ENCODE assay signal across 8 cellular contexts in genomic region chr6:167047554-167047953, GRCh38. TPM values are rescaled to one million over a fixed set of nuclear protein-coding genes. Genes with fewer than 3 reads are reported as not detected.
A peak's percentile ranks its signal among the peaks of the same experiment; 100 is the strongest.
DNase-seq lines count a peak whose midpoint lies in the region; ATAC-seq and TF ChIP-seq lines count a peak whose summit lies in the region.

No MANE protein-coding gene starts in this region.

- peak; percentile 27 to 83 (median 49) for DNase-seq in CD4-positive, CD25-positive, alpha-beta regulatory T cell
- peak; percentile 64 for DNase-seq in activated CD8-positive, alpha-beta memory T cell treated with anti-CD3 and anti-CD28 coated beads, Interleukin-2, amount 50 U/mL, for 48 hours
- peak; percentile 70 for DNase-seq in stimulated activated CD4-positive, alpha-beta T cell treated with anti-CD3 and anti-CD28 coated beads, Interleukin-15, amount 100 ng/mL, for 24 hours
- DNase-seq in AG08396 (ENCODE audit: low spot score) (no peak), esophagus muscularis mucosa (ENCODE audit: extremely low spot score) (no peak), NCI-H2029 treated with DMSO at 0.1 percent for 48 hours (lab: John Stamatoyannopoulos, UW) (no peak)

- peaks cover 6 to 56% (median 36%) of the 10 kb centered on the region in 4 donors for H3K4me1 Mint-ChIP-seq in CD4-positive, CD25-positive, alpha-beta regulatory T cell

- peak; percentile 76 to 77 for ATAC-seq in CD4-positive, CD25-positive, alpha-beta regulatory T cell (ENCODE audit: low read depth in 2 of 2)
- ATAC-seq in GM19467 (IDR thresholded peaks at IDR 0.05; ENCODE audit: unreplicated experiment), result peak; percentile 68
- ATAC-seq in HG03460 (IDR thresholded peaks at IDR 0.05; ENCODE audit: unreplicated experiment), result peak; percentile 78

- H3K4me1 ChIP-seq in CD4-positive, CD25-positive, alpha-beta regulatory T cell (ENCODE audit: control insufficient read depth, insufficient read depth, low read length, poor library complexity, severe bottlenecking), result peaks cover 32% of the 10 kb centered on the region
- H3K4me1 ChIP-seq in esophagus muscularis mucosa, result no peaks in the 10 kb centered on the region

- H3K27ac Mint-ChIP-seq in CD4-positive, CD25-positive, alpha-beta regulatory T cell, result peak overlapping the region; percentile 92 to 95 (median 93)

- H3K36me3 ChIP-seq in CD4-positive, CD25-positive, alpha-beta regulatory T cell (ENCODE audit: control insufficient read depth, insufficient read depth, low read length), result no peaks in the 10 kb centered on the region
- peaks cover 0 to 7% (median 0%) of the 10 kb centered on the region in 4 donors for H3K36me3 ChIP-seq in esophagus muscularis mucosa

- no peak for TF ChIP-seq EP300 in esophagus muscularis mucosa (IDR thresholded peaks at IDR 0.05)

- TF ChIP-seq CTCF in esophagus muscularis mucosa (IDR thresholded peaks at IDR 0.05), result no peak

- H3K36me3 Mint-ChIP-seq in CD4-positive, CD25-positive, alpha-beta regulatory T cell, result peaks cover 6% of the 10 kb centered on the region

- H3K4me3 ChIP-seq in CD4-positive, CD25-positive, alpha-beta regulatory T cell (ENCODE audit: low read depth, low read length), result peak overlapping the region; percentile 85
- H3K4me3 ChIP-seq in esophagus muscularis mucosa, result no peak overlapping the region

- WGBS in esophagus muscularis mucosa, result 80% methylated on average over 10 of the region's 10 CpGs

- H3K9me3 Mint-ChIP-seq in CD4-positive, CD25-positive, alpha-beta regulatory T cell, result peaks cover 0 to 1% (median 0%) of the 10 kb centered on the region in 7 donors

- no peaks in the 10 kb centered on the region for H3K27me3 ChIP-seq in CD4-positive, CD25-positive, alpha-beta regulatory T cell (ENCODE audit: control insufficient read depth, insufficient read depth, low read length)
- H3K27me3 ChIP-seq in esophagus muscularis mucosa, result no peaks in the 10 kb centered on the region

- TF ChIP-seq POLR2A in esophagus muscularis mucosa (IDR thresholded peaks at IDR 0.05; ENCODE audit: low read depth), result no peak

- no peaks in the 10 kb centered on the region for H3K9me3 ChIP-seq in CD4-positive, CD25-positive, alpha-beta regulatory T cell (ENCODE audit: control insufficient read depth in 2 of 2, low read length in 2 of 2)
- no peaks in the 10 kb centered on the region for H3K9me3 ChIP-seq in esophagus muscularis mucosa

- intact Hi-C loops in esophagus muscularis mucosa (cut with DNase I), result no loop called here

- peak overlapping the region; percentile 84 for H3K27ac ChIP-seq in CD4-positive, CD25-positive, alpha-beta regulatory T cell (ENCODE audit: insufficient read depth, low read length, poor library complexity, severe bottlenecking)
- H3K27ac ChIP-seq in esophagus muscularis mucosa (replicated peaks in 1 of 4), result no peak overlapping the region

- peak overlapping the region; percentile 62 to 87 (median 70) for H3K4me3 Mint-ChIP-seq in CD4-positive, CD25-positive, alpha-beta regulatory T cell

- no peaks in the 10 kb centered on the region for H3K27me3 Mint-ChIP-seq in CD4-positive, CD25-positive, alpha-beta regulatory T cell

RNA-seq across cellular contexts. Expression of gene CEP43, which starts 48.4 kb away (rescaled TPM):
- 32.5 TPM for total RNA-seq in CD4-positive, CD25-positive, alpha-beta regulatory T cell
- polyA plus RNA-seq in CD4-positive, CD25-positive, alpha-beta regulatory T cell, result 1 to 10 TPM; 5.6 to 9.8 (median 7.4) TPM
- 10 to 100 TPM in 1 of 4 donors, 1 to 10 TPM in 3; 6.6 to 18.0 (median 8.3) TPM for total RNA-seq in esophagus muscularis mucosa

Comparison
In these comparisons a context has a peak if more than half of its experiments do, and no peak if none do; other contexts are left out.
1. DNase-seq: peak in CD4-positive, CD25-positive, alpha-beta regulatory T cell (3 of 3), activated CD8-positive, alpha-beta memory T cell treated with anti-CD3 and anti-CD28 coated beads, Interleukin-2, amount 50 U/mL, for 48 hours (single experiment) and stimulated activated CD4-positive, alpha-beta T cell treated with anti-CD3 and anti-CD28 coated beads, Interleukin-15, amount 100 ng/mL, for 24 hours (single experiment); none in AG08396 (single experiment), esophagus muscularis mucosa (single experiment) and NCI-H2029 treated with DMSO at 0.1 percent for 48 hours (single experiment).
2. Peak in every context shown above with its lines, with median percentiles within 50 percentile points of each other: ATAC-seq.